ENCODE assay signal across 1 cellular context in the genomic region with DNA sequence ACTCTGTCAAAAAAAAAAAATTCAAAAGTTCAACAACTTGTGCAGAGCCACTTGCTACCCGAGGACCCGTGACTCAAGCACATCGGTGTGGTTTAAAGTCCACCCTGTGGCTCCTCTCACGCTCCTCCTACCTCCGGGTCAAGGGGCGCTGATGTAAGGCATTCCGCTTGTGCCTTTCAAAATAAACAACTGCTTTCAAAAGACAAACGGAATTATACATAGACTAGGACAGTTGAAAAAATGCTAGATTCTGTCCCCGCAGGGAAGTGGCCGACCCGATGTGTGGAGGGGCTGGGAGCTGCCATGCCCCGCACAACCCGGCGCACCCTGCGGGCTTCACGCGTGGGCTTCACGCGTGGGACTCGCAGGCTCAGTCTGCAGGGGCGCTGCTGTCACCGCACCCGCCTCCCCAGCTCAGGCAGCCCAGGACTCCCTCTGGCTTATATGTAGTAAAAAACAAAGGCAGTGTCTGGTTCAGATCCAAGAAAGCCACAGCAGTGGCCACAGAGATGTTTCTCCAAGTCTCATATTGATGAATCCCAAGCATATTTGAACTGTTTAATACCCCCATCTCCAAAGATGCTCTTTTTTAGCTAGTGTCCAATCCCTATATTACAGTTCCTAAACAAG.
A peak's percentile ranks its signal among the peaks of the same experiment; 100 is the strongest.
TF ChIP-seq lines count a peak whose summit lies in the region.

No MANE protein-coding gene starts in this region.

TF ChIP-seq in HepG2, 621 proteins besides CTCF, POLR2A, EP300 and RAD21 (continued from another document and continues in another):
- no peak for TF ChIP-seq GLMP (CRISPR knock-in tag; IDR thresholded peaks at IDR 0.05; ENCODE audit: borderline replicate concordance)
- TF ChIP-seq MATR3 (CRISPR knock-in tag; IDR thresholded peaks at IDR 0.05): no peak
- no peak for TF ChIP-seq SP140L (CRISPR knock-in tag; IDR thresholded peaks at IDR 0.05; ENCODE audit: borderline replicate concordance)
- TF ChIP-seq ELF3 (CRISPR knock-in tag; IDR thresholded peaks at IDR 0.05): peak; percentile 40
- TF ChIP-seq ZSCAN12 (CRISPR knock-in tag; IDR thresholded peaks at IDR 0.05): no peak
- TF ChIP-seq HINFP (CRISPR knock-in tag; IDR thresholded peaks at IDR 0.05; ENCODE audit: low read depth): no peak
- no peak for TF ChIP-seq IKZF1 (IDR thresholded peaks at IDR 0.05)
- TF ChIP-seq KDM6A (CRISPR knock-in tag; IDR thresholded peaks at IDR 0.05; ENCODE audit: low read depth): peak; percentile 57; the same call in 1 of the 2 replicates
- no peak for TF ChIP-seq NONO (IDR thresholded peaks at IDR 0.05)
- TF ChIP-seq NONO (CRISPR knock-in tag; conservative IDR thresholded peaks at IDR 0.05): no peak
- no peak for TF ChIP-seq RELA (CRISPR knock-in tag; IDR thresholded peaks at IDR 0.05)
- TF ChIP-seq TCF7 (IDR thresholded peaks at IDR 0.05; ENCODE audit: low read depth): peak; percentile 64
- TF ChIP-seq KMT2B (CRISPR knock-in tag; IDR thresholded peaks at IDR 0.05): no peak
- no peak for TF ChIP-seq ZNF550 (CRISPR knock-in tag; IDR thresholded peaks at IDR 0.05; ENCODE audit: borderline replicate concordance)
- TF ChIP-seq PHF8 (CRISPR knock-in tag; IDR thresholded peaks at IDR 0.05): peak; percentile 20; the same call in 1 of the 2 replicates
- no peak; the same call in 1 of the 2 replicates for TF ChIP-seq MLX (CRISPR knock-in tag; IDR thresholded peaks at IDR 0.05)
- TF ChIP-seq ZNF317 (CRISPR knock-in tag; IDR thresholded peaks at IDR 0.05): no peak
- no peak for TF ChIP-seq SRF (IDR thresholded peaks at IDR 0.05; ENCODE audit: low read depth, low read length)
- TF ChIP-seq MYC (CRISPR knock-in tag; IDR thresholded peaks at IDR 0.05; ENCODE audit: borderline replicate concordance): no peak
- peak; percentile 74 for TF ChIP-seq ZNF644 (CRISPR knock-in tag; IDR thresholded peaks at IDR 0.05; ENCODE audit: low read depth)
- no peak for TF ChIP-seq PRPF4 (IDR thresholded peaks at IDR 0.05; ENCODE audit: low read depth, low read length, poor library complexity, severe bottlenecking)
- TF ChIP-seq CBX1 (IDR thresholded peaks at IDR 0.05; ENCODE audit: low read depth): no peak
- TF ChIP-seq, protein P1, sequence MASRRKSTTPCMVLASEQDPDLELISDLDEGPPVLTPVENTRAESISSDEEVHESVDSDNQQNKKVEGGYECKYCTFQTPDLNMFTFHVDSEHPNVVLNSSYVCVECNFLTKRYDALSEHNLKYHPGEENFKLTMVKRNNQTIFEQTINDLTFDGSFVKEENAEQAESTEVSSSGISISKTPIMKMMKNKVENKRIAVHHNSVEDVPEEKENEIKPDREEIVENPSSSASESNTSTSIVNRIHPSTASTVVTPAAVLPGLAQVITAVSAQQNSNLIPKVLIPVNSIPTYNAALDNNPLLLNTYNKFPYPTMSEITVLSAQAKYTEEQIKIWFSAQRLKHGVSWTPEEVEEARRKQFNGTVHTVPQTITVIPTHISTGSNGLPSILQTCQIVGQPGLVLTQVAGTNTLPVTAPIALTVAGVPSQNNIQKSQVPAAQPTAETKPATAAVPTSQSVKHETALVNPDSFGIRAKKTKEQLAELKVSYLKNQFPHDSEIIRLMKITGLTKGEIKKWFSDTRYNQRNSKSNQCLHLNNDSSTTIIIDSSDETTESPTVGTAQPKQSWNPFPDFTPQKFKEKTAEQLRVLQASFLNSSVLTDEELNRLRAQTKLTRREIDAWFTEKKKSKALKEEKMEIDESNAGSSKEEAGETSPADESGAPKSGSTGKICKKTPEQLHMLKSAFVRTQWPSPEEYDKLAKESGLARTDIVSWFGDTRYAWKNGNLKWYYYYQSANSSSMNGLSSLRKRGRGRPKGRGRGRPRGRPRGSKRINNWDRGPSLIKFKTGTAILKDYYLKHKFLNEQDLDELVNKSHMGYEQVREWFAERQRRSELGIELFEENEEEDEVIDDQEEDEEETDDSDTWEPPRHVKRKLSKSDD (CRISPR knock-in tag; IDR thresholded peaks at IDR 0.05; ENCODE audit: low read depth): no peak
- no peak for TF ChIP-seq ZNF629 (CRISPR knock-in tag; conservative IDR thresholded peaks at IDR 0.05)
- TF ChIP-seq ZNF607 (CRISPR knock-in tag; IDR thresholded peaks at IDR 0.05; ENCODE audit: borderline replicate concordance): no peak
- TF ChIP-seq ZC3H4 (CRISPR knock-in tag; IDR thresholded peaks at IDR 0.05; ENCODE audit: borderline replicate concordance): no peak
- TF ChIP-seq ETV5 (CRISPR knock-in tag; IDR thresholded peaks at IDR 0.05; ENCODE audit: borderline replicate concordance): peak; percentile 87
- no peak for TF ChIP-seq KDM5B (CRISPR knock-in tag; IDR thresholded peaks at IDR 0.05; ENCODE audit: borderline replicate concordance)
- TF ChIP-seq ZFP36L2 (CRISPR knock-in tag; IDR thresholded peaks at IDR 0.05): no peak
- TF ChIP-seq CREM (IDR thresholded peaks at IDR 0.05): no peak
- no peak for TF ChIP-seq CREM (CRISPR knock-in tag; IDR thresholded peaks at IDR 0.05)
- TF ChIP-seq ZNF362 (CRISPR knock-in tag; IDR thresholded peaks at IDR 0.05; ENCODE audit: borderline replicate concordance): peak; percentile 94
- peak; percentile 33; the same call in 1 of the 2 replicates for TF ChIP-seq ZNF329 (CRISPR knock-in tag; IDR thresholded peaks at IDR 0.05; ENCODE audit: low read depth)
- TF ChIP-seq ZFAT (CRISPR knock-in tag; conservative IDR thresholded peaks at IDR 0.05): no peak
- TF ChIP-seq ZNF513 (CRISPR knock-in tag; conservative IDR thresholded peaks at IDR 0.05): no peak
- TF ChIP-seq PHF20 (CRISPR knock-in tag; IDR thresholded peaks at IDR 0.05): no peak; the same call in 1 of the 2 replicates
- TF ChIP-seq HDAC1 (CRISPR knock-in tag; IDR thresholded peaks at IDR 0.05): peak; percentile 12; the same call in 1 of the 2 replicates
- TF ChIP-seq ZNF589 (CRISPR knock-in tag; conservative IDR thresholded peaks at IDR 0.05): no peak
- TF ChIP-seq KAT2B (IDR thresholded peaks at IDR 0.05; ENCODE audit: borderline replicate concordance, low read depth, low read length): no peak
- TF ChIP-seq STAT5B (CRISPR knock-in tag; IDR thresholded peaks at IDR 0.05): no peak
- TF ChIP-seq PRDM4 (CRISPR knock-in tag; IDR thresholded peaks at IDR 0.05; ENCODE audit: borderline replicate concordance): no peak
- TF ChIP-seq, protein P2, sequence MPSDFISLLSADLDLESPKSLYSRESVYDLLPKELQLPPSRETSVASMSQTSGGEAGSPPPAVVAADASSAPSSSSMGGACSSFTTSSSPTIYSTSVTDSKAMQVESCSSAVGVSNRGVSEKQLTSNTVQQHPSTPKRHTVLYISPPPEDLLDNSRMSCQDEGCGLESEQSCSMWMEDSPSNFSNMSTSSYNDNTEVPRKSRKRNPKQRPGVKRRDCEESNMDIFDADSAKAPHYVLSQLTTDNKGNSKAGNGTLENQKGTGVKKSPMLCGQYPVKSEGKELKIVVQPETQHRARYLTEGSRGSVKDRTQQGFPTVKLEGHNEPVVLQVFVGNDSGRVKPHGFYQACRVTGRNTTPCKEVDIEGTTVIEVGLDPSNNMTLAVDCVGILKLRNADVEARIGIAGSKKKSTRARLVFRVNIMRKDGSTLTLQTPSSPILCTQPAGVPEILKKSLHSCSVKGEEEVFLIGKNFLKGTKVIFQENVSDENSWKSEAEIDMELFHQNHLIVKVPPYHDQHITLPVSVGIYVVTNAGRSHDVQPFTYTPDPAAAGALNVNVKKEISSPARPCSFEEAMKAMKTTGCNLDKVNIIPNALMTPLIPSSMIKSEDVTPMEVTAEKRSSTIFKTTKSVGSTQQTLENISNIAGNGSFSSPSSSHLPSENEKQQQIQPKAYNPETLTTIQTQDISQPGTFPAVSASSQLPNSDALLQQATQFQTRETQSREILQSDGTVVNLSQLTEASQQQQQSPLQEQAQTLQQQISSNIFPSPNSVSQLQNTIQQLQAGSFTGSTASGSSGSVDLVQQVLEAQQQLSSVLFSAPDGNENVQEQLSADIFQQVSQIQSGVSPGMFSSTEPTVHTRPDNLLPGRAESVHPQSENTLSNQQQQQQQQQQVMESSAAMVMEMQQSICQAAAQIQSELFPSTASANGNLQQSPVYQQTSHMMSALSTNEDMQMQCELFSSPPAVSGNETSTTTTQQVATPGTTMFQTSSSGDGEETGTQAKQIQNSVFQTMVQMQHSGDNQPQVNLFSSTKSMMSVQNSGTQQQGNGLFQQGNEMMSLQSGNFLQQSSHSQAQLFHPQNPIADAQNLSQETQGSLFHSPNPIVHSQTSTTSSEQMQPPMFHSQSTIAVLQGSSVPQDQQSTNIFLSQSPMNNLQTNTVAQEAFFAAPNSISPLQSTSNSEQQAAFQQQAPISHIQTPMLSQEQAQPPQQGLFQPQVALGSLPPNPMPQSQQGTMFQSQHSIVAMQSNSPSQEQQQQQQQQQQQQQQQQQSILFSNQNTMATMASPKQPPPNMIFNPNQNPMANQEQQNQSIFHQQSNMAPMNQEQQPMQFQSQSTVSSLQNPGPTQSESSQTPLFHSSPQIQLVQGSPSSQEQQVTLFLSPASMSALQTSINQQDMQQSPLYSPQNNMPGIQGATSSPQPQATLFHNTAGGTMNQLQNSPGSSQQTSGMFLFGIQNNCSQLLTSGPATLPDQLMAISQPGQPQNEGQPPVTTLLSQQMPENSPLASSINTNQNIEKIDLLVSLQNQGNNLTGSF (CRISPR knock-in tag; IDR thresholded peaks at IDR 0.05): no peak
- TF ChIP-seq POLR2AphosphoS2 (IDR thresholded peaks at IDR 0.05; ENCODE audit: low read depth, low read length): no peak
- no peak for TF ChIP-seq E2F2 (CRISPR knock-in tag; IDR thresholded peaks at IDR 0.05; ENCODE audit: borderline replicate concordance)
- TF ChIP-seq SMC3 (IDR thresholded peaks at IDR 0.05; ENCODE audit: low read length): no peak; the same call in 1 of the 2 replicates
- peak; percentile 62; the same call in 1 of the 2 replicates for TF ChIP-seq TARDBP (CRISPR knock-in tag; IDR thresholded peaks at IDR 0.05)
